Comparison of ENCODE assay signal across 8 cellular contexts in genomic region chr7:30771859-30772429, GRCh38. TPM values are rescaled to one million over a fixed set of nuclear protein-coding genes. Genes with fewer than 3 reads are reported as not detected.
DNase-seq lines count a peak whose midpoint lies in the region; ATAC-seq and TF ChIP-seq lines count a peak whose summit lies in the region.

No MANE protein-coding gene starts in this region.

- DNase-seq in Daoy (ENCODE audit: low read depth) (peak; percentile 41), Panc1 (ENCODE audit: low read depth, low spot score) (no peak), epithelial cell of esophagus (ENCODE audit: low read depth) (peak; percentile 14), omental fat pad (ENCODE audit: low spot score) (no peak)

- CTCF ChIA-PET in Panc1 (lab: Charles Lee) = no interaction called here

- H3K4me3 Mint-ChIP-seq in nephron = peak overlapping the region in 2 of 3 experiments; percentile 93

- POLR2A ChIA-PET in Panc1 (lab: Charles Lee) = interaction anchor here (0.7 kb wide), 1 partner anchor 201 kb away, joined by 12 read pairs; no protein-coding TSS in a partner anchor

- H3K27ac ChIP-seq in Panc1 (ENCODE audit: low read length) = peak overlapping the region; percentile 73

- H3K4me1 ChIP-seq in Panc1 (ENCODE audit: control insufficient read depth, insufficient read depth, low read length) = peaks cover 8% of the 10 kb centered on the region

- TF ChIP-seq CTCF in Panc1 (IDR thresholded peaks at IDR 0.05) (no peak), epithelial cell of esophagus (IDR thresholded peaks at IDR 0.05; ENCODE audit: insufficient read depth, low read depth, low read length, missing control alignments) (no peak), nephron (IDR thresholded peaks at IDR 0.05; ENCODE audit: unreplicated experiment in 3 of 3) (no peak), omental fat pad (IDR thresholded peaks at IDR 0.05) (no peak)

- H3K27me3 ChIP-seq in Panc1 (ENCODE audit: control insufficient read depth, insufficient read depth, low read length) = no peaks in the 10 kb centered on the region

- ATAC-seq in GM21786 (IDR thresholded peaks at IDR 0.05; ENCODE audit: unreplicated experiment) = peak; percentile 16
- no peak; the same call in 1 of the 2 replicates for ATAC-seq in Panc1
- no peak for ATAC-seq in GM19467 (IDR thresholded peaks at IDR 0.05; ENCODE audit: unreplicated experiment)
- no peak for ATAC-seq in omental fat pad (ENCODE audit: low FRiP score)
- no peak for ATAC-seq in HG02973 (IDR thresholded peaks at IDR 0.05; ENCODE audit: unreplicated experiment)

- H3K4me3 ChIP-seq in Panc1 (ENCODE audit: low read depth in 2 of 2, low read length in 2 of 2) (peak overlapping the region; percentile 70 to 75), epithelial cell of esophagus (ENCODE audit: low read length) (peak overlapping the region; percentile 79)

- H3K36me3 ChIP-seq in Panc1 (ENCODE audit: control insufficient read depth, insufficient read depth, low read length) = no peaks in the 10 kb centered on the region; the same call in 1 of the 2 replicates

- in situ Hi-C loops in Panc1 (cut with HindIII; ENCODE audit: low pct_unique_long_range_greater_than_20kb, low sequenced_read_pairs) = no loop called here

- H3K4me1 Mint-ChIP-seq in nephron = peaks cover 19% of the 10 kb centered on the region

- intact Hi-C loops in Panc1 (cut with micrococcal nuclease; ENCODE audit: unreplicated experiment) = no loop called here

- no peaks in the 10 kb centered on the region for H3K9me3 Mint-ChIP-seq in nephron

- H3K27ac Mint-ChIP-seq in nephron = peak overlapping the region; percentile 37 to 83 (median 50)

- peaks cover 6% of the 10 kb centered on the region for H3K27me3 Mint-ChIP-seq in nephron (ENCODE audit: low read depth)

- no peaks in the 10 kb centered on the region for H3K9me3 ChIP-seq in Panc1 (ENCODE audit: control insufficient read depth, insufficient read depth, low read depth, low read length)

- H3K36me3 Mint-ChIP-seq in nephron (ENCODE audit: low read depth) = no peaks in the 10 kb centered on the region

- BruUV-seq in Panc1 (replicated peaks; lab: Mats Ljungman, UMichigan) = TSS peak; percentile 77

RNA-seq across cellular contexts. Expression of gene MINDY4, which starts 0.7 kb away (rescaled TPM):
- 10.3 and 12.1 TPM in 2 replicates for total RNA-seq in Daoy (2014; rRNA removed; shearing (Covaris generic))
- total RNA-seq in Panc1 (2021; ENCODE audit: unreplicated experiment) = 6.2 TPM
- polyA plus RNA-seq in Panc1 (2012; ENCODE audit: insufficient read length) = 5.6 TPM
- 10 to 100 TPM; 11.0 to 30.9 (median 18.9) TPM for total RNA-seq in omental fat pad

RNA-seq across cellular contexts. Expression of gene INMT, which starts 20.0 kb away (rescaled TPM):
- 0.06 TPM in 1 of 2 replicates, not detected in the other for total RNA-seq in Daoy (2014; rRNA removed; shearing (Covaris generic))
- 0.13 TPM for total RNA-seq in Panc1 (2021; ENCODE audit: unreplicated experiment)
- polyA plus RNA-seq in Panc1 (2012; ENCODE audit: insufficient read length) = not detected
- total RNA-seq in omental fat pad = 100 to 1,000 TPM; 156 to 545 (median 222) TPM

Comparison
In these comparisons a context has a peak if more than half of its experiments do, and no peak if none do; other contexts are left out.
1. DNase-seq: peak in Daoy (single experiment) and epithelial cell of esophagus (single experiment); none in Panc1 (single experiment) and omental fat pad (single experiment).
2. RNA of gene INMT, which starts 20.0 kb away (total RNA-seq): 156 to 545 TPM in omental fat pad; 0.13 TPM in Panc1 (single experiment) and 0.06 TPM in Daoy; every median in the first group is over 100 times any median in the second.